19 cellular contexts compared by ENCODE assay signal in genomic region chr14:60272177-60272576, GRCh38.
"Had no signal": no experiment of that assay in that cellular context is flagged by ENCODE, and none has a peak within 500 bp of the region (broad histone marks: within the 10 kb centered on the region; RNA-seq: fewer than 3 reads in every experiment).

No MANE protein-coding gene starts in this region.

- H3K27ac ChIP-seq: esophagus muscularis mucosa, tibial nerve, vagina had no signal

- ATAC-seq: activated T-helper 17 cell treated with anti-CD3 and anti-CD28 coated beads, Interleukin-2, amount 50 U/mL, for 72 hours; left colon; mucosa of descending colon; naive thymus-derived CD4-positive, alpha-beta T cell; right cardiac atrium had no signal

- H3K36me3 ChIP-seq: esophagus muscularis mucosa, vagina had no signal

- H3K27me3 ChIP-seq: esophagus muscularis mucosa, tibial nerve, vagina had no signal

- H3K9me3 ChIP-seq: esophagus muscularis mucosa, mucosa of descending colon, vagina had no signal

- FAIRE-seq: astrocyte, colon, small intestine, TTC549 had no signal

- DNase-seq: activated CD4-positive, alpha-beta T cell treated with anti-CD3 and anti-CD28 coated beads, Interleukin-2, amount 50 U/mL, for 1 hour; activated CD4-positive, CD25-positive, alpha-beta regulatory T cell; activated naive CD4-positive, alpha-beta T cell treated with anti-CD3 and anti-CD28 coated beads, Interleukin-2, amount 10 ng/mL, durations not matched to agents 7 days and 5 days; left colon; mucosa of descending colon; naive thymus-derived CD4-positive, alpha-beta T cell; nucleus accumbens; right cardiac atrium; small intestine; stimulated activated CD4-positive, alpha-beta T cell treated with anti-CD3 and anti-CD28 coated beads, Interleukin-4, amount 100 ng/mL, for 24 hours; stimulated activated naive CD4-positive, alpha-beta T cell; substantia nigra had no signal

- H3K4me3 ChIP-seq: esophagus muscularis mucosa, mucosa of descending colon, tibial nerve, vagina had no signal
